Comparison of ENCODE assay signal across 2 cellular contexts in genomic region chr22:29260601-29261315, GRCh38.
A peak's percentile ranks its signal among the peaks of the same experiment; 100 is the strongest.
TF ChIP-seq lines count a peak whose summit lies in the region.

No MANE protein-coding gene starts in this region.

TF ChIP-seq in HEK293, 187 proteins besides CTCF, POLR2A, EP300 and RAD21:
- TF ChIP-seq ZFP69B (tag by site-specific recombination; IDR thresholded peaks at IDR 0.05) (0 out of 2 replicates have a peak, but pooled peaks have one; percentile 68), ZNF692 (tag by site-specific recombination; IDR thresholded peaks at IDR 0.05) (peak; percentile 83), ZEB2 (tag by site-specific recombination; IDR thresholded peaks at IDR 0.05) (no peak), ZBTB20 (tag by site-specific recombination; IDR thresholded peaks at IDR 0.05) (peak; percentile 19; the same call in 1 of the 2 replicates), GLIS2 (tag by site-specific recombination; IDR thresholded peaks at IDR 0.05) (0 out of 2 replicates have a peak, but pooled peaks have one; percentile 5), HIC1 (tag by site-specific recombination; IDR thresholded peaks at IDR 0.05) (peak; percentile 53; the same call in 1 of the 2 replicates), ZBTB17 (tag by site-specific recombination; IDR thresholded peaks at IDR 0.05) (0 out of 2 replicates have a peak, but pooled peaks have one; percentile 30), ZNF501 (tag by site-specific recombination; IDR thresholded peaks at IDR 0.05) (no peak), GLI2 (tag by site-specific recombination; IDR thresholded peaks at IDR 0.05; ENCODE audit: borderline replicate concordance, low read depth) (no peak), PRDM10 (tag by site-specific recombination; IDR thresholded peaks at IDR 0.05) (0 out of 2 replicates have a peak, but pooled peaks have one; percentile 28)
TF ChIP-seq in HEK293: peak in this region for 7.

TF ChIP-seq in H1, 55 proteins besides CTCF, POLR2A, EP300 and RAD21:
- TF ChIP-seq EZH2 (IDR thresholded peaks at IDR 0.05; ENCODE audit: low read depth, low read length, severe bottlenecking) = no peak
- peak; percentile 27; the same call in 1 of the 2 replicates for TF ChIP-seq POLR2AphosphoS5 (IDR thresholded peaks at IDR 0.05; ENCODE audit: low read depth, low read length)
- TF ChIP-seq CHD1 (IDR thresholded peaks at IDR 0.05; ENCODE audit: low read depth, low read length) = no peak
TF ChIP-seq in H1: peak in this region for 1.
